In genomic region chr4:110483516-110483915, GRCh38 we compare ENCODE assay signal across 22 cellular contexts. TPM values are rescaled to one million over a fixed set of nuclear protein-coding genes. Genes with fewer than 3 reads are reported as not detected.
A peak's percentile ranks its signal among the peaks of the same experiment; 100 is the strongest.
DNase-seq lines count a peak whose midpoint lies in the region; TF ChIP-seq lines count a peak whose summit lies in the region.
"Had no signal": no experiment of that assay in that cellular context is flagged by ENCODE, and none has a peak within 500 bp of the region (broad histone marks: within the 10 kb centered on the region; RNA-seq: fewer than 3 reads in every experiment).

No MANE protein-coding gene starts in this region.

- peaks cover 7 to 19% (median 12%) of the 10 kb centered on the region in 3 donors for H3K4me1 ChIP-seq in skeletal muscle tissue (ENCODE audit: control insufficient read depth in 3 of 3, insufficient read depth in 3 of 3, low read length in 3 of 3)
- H3K4me1 ChIP-seq: testis had no signal

- peak; percentile 39 for DNase-seq in EH (ENCODE audit: low read depth)
- DNase-seq in RPMI7951 (ENCODE audit: low read depth) = peak; percentile 35
- DNase-seq in fibroblast of villous mesenchyme (ENCODE audit: low read depth) = peak; percentile 21
- DNase-seq in NCI-H2107 (lab: John Stamatoyannopoulos, UW) = no peak
- DNase-seq in NCI-H1092 treated with DMSO at 0.1 percent for 48 hours (lab: John Stamatoyannopoulos, UW) = no peak
- DNase-seq in ecto neural progenitor cell (ENCODE audit: low spot score) = no peak
- DNase-seq: activated CD4-positive, alpha-beta T cell treated with anti-CD3 and anti-CD28 coated beads for 36 hours; activated T-cell treated with anti-CD3 and anti-CD28 coated beads, Interleukin-2, amount 50 U/mL, for 48 hours; CD8-positive, alpha-beta T cell; DMS79; effector memory CD4-positive, alpha-beta T cell; NCI-H146; NCI-H2171; NCI-H526; testis had no signal

- H3K27me3 ChIP-seq in skeletal muscle tissue (ENCODE audit: control insufficient read depth in 3 of 3, insufficient read depth in 3 of 3, low read length in 3 of 3) = no peaks in the 10 kb centered on the region
- H3K27me3 ChIP-seq: hepatocyte, right atrium auricular region, testis had no signal

- H3K4me3 ChIP-seq in fibroblast of villous mesenchyme (ENCODE audit: low read depth, low read length) (no peak overlapping the region), skeletal muscle tissue (ENCODE audit: low read length in 3 of 3) (no peak overlapping the region)
- H3K4me3 ChIP-seq: hepatocyte, lung, right atrium auricular region, testis had no signal

- H3K27ac ChIP-seq in skeletal muscle tissue (ENCODE audit: low read depth, low read length) = peak overlapping the region; percentile 75
- H3K27ac ChIP-seq: testis had no signal

- peak overlapping the region in 1 of 3 donors; percentile 39 for H3K9ac ChIP-seq in skeletal muscle tissue (ENCODE audit: low read depth in 1 of 3, low read length in 3 of 3)

- no peaks in the 10 kb centered on the region for H3K36me3 ChIP-seq in skeletal muscle tissue (ENCODE audit: control insufficient read depth in 3 of 3, insufficient read depth in 3 of 3, low read length in 3 of 3)
- H3K36me3 ChIP-seq: right atrium auricular region had no signal

- H3K9me3 ChIP-seq in skeletal muscle tissue (ENCODE audit: control insufficient read depth in 3 of 3, low read length in 3 of 3) = no peaks in the 10 kb centered on the region
- H3K9me3 ChIP-seq: right atrium auricular region, testis had no signal

- no peak for TF ChIP-seq CTCF in fibroblast of villous mesenchyme (IDR thresholded peaks at IDR 0.05; ENCODE audit: insufficient read depth, low read depth, low read length)

RNA-seq across cellular contexts. Expression of gene ENPEP, which starts 7.6 kb away (rescaled TPM):
- under 0.01 TPM in 1 of 2 replicates, not detected in the other for total RNA-seq in RPMI7951 (2014; rRNA removed; shearing (Covaris generic))
- total RNA-seq in fibroblast of villous mesenchyme (0.32 and 0.43 TPM in 2 replicates), skeletal muscle tissue (9.9 TPM)
- total RNA-seq: activated CD4-positive, alpha-beta T cell treated with anti-CD3 and anti-CD28 coated beads for 36 hours; activated CD8-positive, alpha-beta memory T cell treated with anti-CD3 and anti-CD28 coated beads for 36 hours; activated naive CD4-positive, alpha-beta T cell treated with anti-CD3 and anti-CD28 coated beads, Interleukin-2, amount 50 U/mL, for 72 hours; CD8-positive, alpha-beta T cell; fibroblast of lung had no signal

Comparison
In these comparisons a context has a peak if more than half of its experiments do, and no peak if none do; other contexts are left out.
1. DNase-seq: peak in EH (single experiment), RPMI7951 (single experiment) and fibroblast of villous mesenchyme (single experiment); none in NCI-H2107 (single experiment), NCI-H1092 treated with DMSO at 0.1 percent for 48 hours (single experiment) and ecto neural progenitor cell (single experiment).